Comparison of ENCODE assay signal across 16 cellular contexts in the genomic region with DNA sequence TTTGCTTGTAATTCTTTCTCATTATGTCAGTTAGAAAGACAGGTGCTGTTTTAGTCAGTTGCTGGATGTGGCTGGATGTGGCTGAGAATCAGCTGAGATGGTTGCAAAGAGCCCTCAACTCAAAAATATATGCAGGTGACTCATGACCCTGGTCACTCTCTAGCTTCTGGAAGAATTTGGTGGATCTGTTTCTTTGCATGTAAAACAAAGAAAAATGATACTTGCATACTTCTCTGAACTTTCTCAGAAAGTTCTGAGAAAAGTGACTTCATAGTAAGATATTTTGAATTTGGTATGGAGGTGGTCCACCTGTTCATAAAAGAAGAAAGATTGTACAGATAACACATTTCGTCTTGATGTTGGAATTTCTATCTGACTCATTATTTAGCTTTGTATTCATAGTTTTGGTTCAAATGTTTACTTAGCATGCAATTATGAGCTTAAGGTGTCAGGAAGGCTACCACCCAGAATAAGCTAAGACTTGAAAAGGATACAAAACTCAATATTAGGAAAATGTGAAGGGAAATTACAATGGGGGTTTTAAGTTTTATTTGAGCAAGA.
DNase-seq lines count a peak whose midpoint lies in the region; FAIRE-seq and TF ChIP-seq lines count a peak whose summit lies in the region.
"Had no signal": no experiment of that assay in that cellular context is flagged by ENCODE, and none has a peak within 500 bp of the region (broad histone marks: within the 10 kb centered on the region; RNA-seq: fewer than 3 reads in every experiment).

No MANE protein-coding gene starts in this region.

- in situ Hi-C loops in transverse colon (cut with MboI; ENCODE audit: low pct_ligation_motif_present in 1 of 4, low pct_unique_long_range_greater_than_20kb in 1 of 4, low sequenced_read_pairs in 3 of 4): no loop called here

- H3K36me3 Mint-ChIP-seq in mesothelial cell of epicardium (peaks cover 8% of the 10 kb centered on the region), immature natural killer cell (peaks cover 0 to 17% (median 15%) of the 10 kb centered on the region in 3 donors)

- H3K36me3 ChIP-seq in GM06990 (ENCODE audit: control insufficient read depth, insufficient read depth, low read length) (no peaks in the 10 kb centered on the region), transverse colon (no peaks in the 10 kb centered on the region)
- H3K36me3 ChIP-seq: pancreas, thyroid gland had no signal

- no peak for TF ChIP-seq POLR2A in transverse colon (IDR thresholded peaks at IDR 0.05)

- H3K9me3 Mint-ChIP-seq in mesothelial cell of epicardium: peaks cover 17% of the 10 kb centered on the region
- peaks cover 12 to 55% (median 35%) of the 10 kb centered on the region in 6 donors for H3K9me3 Mint-ChIP-seq in immature natural killer cell

- H3K4me1 Mint-ChIP-seq in mesothelial cell of epicardium (peaks cover 20% of the 10 kb centered on the region), immature natural killer cell (no peaks in the 10 kb centered on the region)

- H3K27ac Mint-ChIP-seq in mesothelial cell of epicardium: peak overlapping the region; percentile 39
- H3K27ac Mint-ChIP-seq in immature natural killer cell: no peak overlapping the region
- H3K27ac Mint-ChIP-seq: CD8-positive, alpha-beta memory T cell had no signal

- FAIRE-seq in GM19239 (lab: Jason Lieb, UNC): peak; percentile 52
- FAIRE-seq: pancreas, TTC549 had no signal

- H3K4me3 Mint-ChIP-seq in mesothelial cell of epicardium (no peak overlapping the region), immature natural killer cell (no peak overlapping the region)
- H3K4me3 Mint-ChIP-seq: CD8-positive, alpha-beta memory T cell had no signal

- peak; percentile 38 for DNase-seq in GM06990 (ENCODE audit: extremely low read depth, insufficient read length)
- DNase-seq in GM19239 (ENCODE audit: insufficient read length, low spot score): no peak
- DNase-seq in activated CD4-positive, alpha-beta T cell treated with anti-CD3 and anti-CD28 coated beads, Interleukin-2, amount 50 U/mL, for 48 hours: peak; percentile 32 to 52
- DNase-seq in mesothelial cell of epicardium (ENCODE audit: low spot score in 2 of 2, unreplicated experiment in 2 of 2): no peak
- DNase-seq in transverse colon: no peak
- DNase-seq in immature natural killer cell: no peak
- no peak for DNase-seq in GM10266 (ENCODE audit: extremely low spot score)
- DNase-seq: activated gamma-delta T cell treated with Interleukin-2 at 50 U/mL for 16 hours; CD8-positive, alpha-beta memory T cell; midbrain; NCI-H1694; NCI-H526 treated with DMSO at 0.1 percent for 48 hours; pancreas; SHP77; thyroid gland had no signal

- TF ChIP-seq CTCF in GM06990 (IDR thresholded peaks at IDR 0.05; ENCODE audit: insufficient read depth, low read length, poor library complexity, severe bottlenecking) (no peak), mesothelial cell of epicardium (IDR thresholded peaks at IDR 0.05; ENCODE audit: unreplicated experiment) (no peak), transverse colon (IDR thresholded peaks at IDR 0.05) (no peak), GM10266 (IDR thresholded peaks at IDR 0.05; ENCODE audit: control insufficient read depth, insufficient read depth, low read depth, missing control alignments) (no peak)

- intact Hi-C loops in transverse colon (cut with DNase I; ENCODE audit: low total_unique reads): no loop called here

- H3K4me1 ChIP-seq in transverse colon: peaks cover 0 to 24% (median 5%) of the 10 kb centered on the region in 4 donors
- H3K4me1 ChIP-seq: thyroid gland had no signal

- 31 to 37% methylated on average over 1 of the region's 1 CpG for WGBS in transverse colon (ENCODE audit: low coverage in 1 of 2), 2 donors

- H3K27me3 Mint-ChIP-seq in mesothelial cell of epicardium (ENCODE audit: low read depth): no peaks in the 10 kb centered on the region
- H3K27me3 Mint-ChIP-seq in immature natural killer cell (ENCODE audit: low read depth in 3 of 3): peaks cover 0 to 10% (median 6%) of the 10 kb centered on the region in 3 donors

- no peak overlapping the region for H3K4me3 ChIP-seq in GM06990 (replicated peaks; ENCODE audit: low read depth, low read length)
- no peak overlapping the region for H3K4me3 ChIP-seq in transverse colon
- H3K4me3 ChIP-seq: pancreas, thyroid gland had no signal

- no peak overlapping the region for H3K27ac ChIP-seq in transverse colon
- H3K27ac ChIP-seq: thyroid gland had no signal

- H3K27me3 ChIP-seq in GM06990 (replicated peaks; ENCODE audit: control insufficient read depth, insufficient read depth, low read length) (no peaks in the 10 kb centered on the region), transverse colon (no peaks in the 10 kb centered on the region)
- H3K27me3 ChIP-seq: pancreas, thyroid gland had no signal

- TF ChIP-seq EP300 in transverse colon (IDR thresholded peaks at IDR 0.05; ENCODE audit: low read depth): no peak

- H3K9me3 ChIP-seq in transverse colon: peaks cover 14 to 20% of the 10 kb centered on the region in 2 donors
- H3K9me3 ChIP-seq: pancreas, thyroid gland had no signal

Comparison
In these comparisons a context has a peak if more than half of its experiments do, and no peak if none do; other contexts are left out.
1. DNase-seq: peak in GM06990 (single experiment) and activated CD4-positive, alpha-beta T cell treated with anti-CD3 and anti-CD28 coated beads, Interleukin-2, amount 50 U/mL, for 48 hours (2 of 2); none in GM19239 (single experiment), mesothelial cell of epicardium (0 of 2), transverse colon (single experiment), immature natural killer cell (0 of 3) and GM10266 (single experiment).